In genomic region chr16:30928390-30928789, GRCh38 we compare ENCODE assay signal across 12 cellular contexts. TPM values are rescaled to one million over a fixed set of nuclear protein-coding genes. Genes with fewer than 3 reads are reported as not detected.
DNase-seq lines count a peak whose midpoint lies in the region; ATAC-seq and TF ChIP-seq lines count a peak whose summit lies in the region.
"Had no signal": no experiment of that assay in that cellular context is flagged by ENCODE, and none has a peak within 500 bp of the region (broad histone marks: within the 10 kb centered on the region; RNA-seq: fewer than 3 reads in every experiment).

No MANE protein-coding gene starts in this region.

- H3K36me3 ChIP-seq in left ventricle myocardium inferior, result peaks cover 32% of the 10 kb centered on the region

- H3K4me3 Mint-ChIP-seq in brain (no peak overlapping the region), nephron (no peak overlapping the region)
- H3K4me3 Mint-ChIP-seq in CD4-positive, alpha-beta T cell, result no peak overlapping the region

- DNase-seq in left ventricle myocardium inferior (no peak), cardiac septum (ENCODE audit: low spot score) (no peak), medulla oblongata (ENCODE audit: extremely low spot score) (no peak)
- DNase-seq in CD4-positive, alpha-beta T cell, result no peak
- DNase-seq: EL, GF-D8 had no signal

- peak overlapping the region; percentile 14 for H3K27ac ChIP-seq in left ventricle myocardium inferior (replicated peaks)
- no peak overlapping the region for H3K27ac ChIP-seq in CD4-positive, alpha-beta T cell (ENCODE audit: low read depth, low read length)
- H3K27ac ChIP-seq: C4-2B had no signal

- POLR2A ChIA-PET in CD4-positive, alpha-beta T cell (lab: Charles Lee), result interaction anchor here (1.2 kb wide), 1 partner anchor 115 kb away, joined by 5 read pairs; no protein-coding TSS in a partner anchor

- intact Hi-C loops in left ventricle myocardium inferior (cut with micrococcal nuclease), result no loop called here
- intact Hi-C loops in cardiac septum (cut with DNase I), result loop anchor here (1.0 kb wide), 1 partner anchor 166 kb away; the partner anchor contains the start of genes CFAP119 and RNF40
- intact Hi-C loops in CD4-positive, alpha-beta T cell (cut with DNase I, micrococcal nuclease), result loop anchor here (10.0 kb wide), 3 partner anchors 146 to 934 kb away; partner anchors contain the start of genes HIRIP3 (in 1 of the 2), INO80E (in 1 of the 2), MYL11 (in 1 of the 2) and TBC1D10B (in 1 of the 2)

- no peaks in the 10 kb centered on the region for H3K9me3 ChIP-seq in left ventricle myocardium inferior (replicated peaks)
- no peaks in the 10 kb centered on the region for H3K9me3 ChIP-seq in CD4-positive, alpha-beta T cell (ENCODE audit: control insufficient read depth, low read length)
- H3K9me3 ChIP-seq: HAP-1 had no signal

- H3K36me3 Mint-ChIP-seq in brain (peaks cover 18% of the 10 kb centered on the region), nephron (ENCODE audit: low read depth) (peaks cover 22% of the 10 kb centered on the region)
- H3K36me3 Mint-ChIP-seq in CD4-positive, alpha-beta T cell (ENCODE audit: low read depth), result peaks cover 17% of the 10 kb centered on the region

- H3K9me3 Mint-ChIP-seq in brain, result no peaks in the 10 kb centered on the region
- H3K9me3 Mint-ChIP-seq in nephron, result no peaks in the 10 kb centered on the region
- no peaks in the 10 kb centered on the region for H3K9me3 Mint-ChIP-seq in CD4-positive, alpha-beta T cell

- peaks cover 10% of the 10 kb centered on the region for H3K27me3 Mint-ChIP-seq in brain
- H3K27me3 Mint-ChIP-seq in nephron (ENCODE audit: low read depth), result no peaks in the 10 kb centered on the region
- H3K27me3 Mint-ChIP-seq in CD4-positive, alpha-beta T cell, result no peaks in the 10 kb centered on the region

- no peaks in the 10 kb centered on the region for H3K27me3 ChIP-seq in left ventricle myocardium inferior (ENCODE audit: low read depth)
- no peaks in the 10 kb centered on the region for H3K27me3 ChIP-seq in CD4-positive, alpha-beta T cell (ENCODE audit: control insufficient read depth, insufficient read depth, low read length)

- no peak for TF ChIP-seq CTCF in left ventricle myocardium inferior (IDR thresholded peaks at IDR 0.05; ENCODE audit: borderline replicate concordance)
- no peak for TF ChIP-seq CTCF in brain (conservative IDR thresholded peaks at IDR 0.05)
- no peak for TF ChIP-seq CTCF in nephron (IDR thresholded peaks at IDR 0.05; ENCODE audit: unreplicated experiment in 3 of 3)
- TF ChIP-seq CTCF in CD4-positive, alpha-beta T cell (IDR thresholded peaks at IDR 0.05), result no peak

- peak overlapping the region in 3 of 5 experiments; percentile 92 to 96 (median 94) for H3K27ac Mint-ChIP-seq in brain
- H3K27ac Mint-ChIP-seq in nephron, result peak overlapping the region in 2 of 3 experiments; percentile 71 to 76
- H3K27ac Mint-ChIP-seq in CD4-positive, alpha-beta T cell, result no peak overlapping the region

- no peak overlapping the region for H3K4me3 ChIP-seq in left ventricle myocardium inferior
- H3K4me3 ChIP-seq: HAP-1 had no signal

- peaks cover 25% of the 10 kb centered on the region for H3K4me1 Mint-ChIP-seq in brain
- H3K4me1 Mint-ChIP-seq in nephron, result peaks cover 20% of the 10 kb centered on the region
- peaks cover 10% of the 10 kb centered on the region for H3K4me1 Mint-ChIP-seq in CD4-positive, alpha-beta T cell (ENCODE audit: low read depth)

- CTCF ChIA-PET in CD4-positive, alpha-beta T cell (lab: Charles Lee), result no interaction called here

- H3K4me1 ChIP-seq in left ventricle myocardium inferior, result peaks cover 35% of the 10 kb centered on the region
- H3K4me1 ChIP-seq: HAP-1 had no signal

- ATAC-seq in HG03432 (IDR thresholded peaks at IDR 0.05; ENCODE audit: unreplicated experiment), result no peak
- ATAC-seq in GM19324 (IDR thresholded peaks at IDR 0.05; ENCODE audit: low FRiP score, unreplicated experiment), result no peak
- ATAC-seq in CD4-positive, alpha-beta T cell (ENCODE audit: poor library complexity), result no peak

RNA-seq across cellular contexts. Expression of gene FBXL19, which starts 5.0 kb away (rescaled TPM):
- total RNA-seq in left ventricle myocardium inferior (6.3 TPM), cardiac septum (8.0 TPM)
- 24.3 TPM for polyA plus RNA-seq in brain (ENCODE audit: insufficient read depth, low read depth, low replicate concordance)
- total RNA-seq in CD4-positive, alpha-beta T cell, result 1 to 10 TPM; 7.5 to 8.9 TPM

RNA-seq across cellular contexts. Expression of gene ORAI3, which starts 20.5 kb away (rescaled TPM):
- total RNA-seq in left ventricle myocardium inferior (12.2 TPM), cardiac septum (9.5 TPM)
- 6.4 TPM for polyA plus RNA-seq in brain (ENCODE audit: insufficient read depth, low read depth, low replicate concordance)
- total RNA-seq in CD4-positive, alpha-beta T cell, result 1 to 10 TPM; 3.0 to 4.5 TPM

RNA-seq across cellular contexts. Expression of gene SETD1A, which starts 29.2 kb away (rescaled TPM):
- total RNA-seq in left ventricle myocardium inferior, result 7.4 TPM
- 9.6 TPM for total RNA-seq in cardiac septum
- polyA plus RNA-seq in brain (ENCODE audit: insufficient read depth, low read depth, low replicate concordance), result 23.0 TPM
- 10 to 100 TPM; 40.1 to 41.2 TPM for total RNA-seq in CD4-positive, alpha-beta T cell

RNA-seq across cellular contexts. Expression of gene CTF1, which starts 32.0 kb away (rescaled TPM):
- total RNA-seq in left ventricle myocardium inferior, result 9.6 TPM
- 17.7 TPM for total RNA-seq in cardiac septum
- polyA plus RNA-seq in brain (ENCODE audit: insufficient read depth, low read depth, low replicate concordance), result 4.1 TPM
- total RNA-seq in CD4-positive, alpha-beta T cell, result under 1 TPM in 1 of 2 experiments, not detected in 1; 0.20 TPM

RNA-seq across cellular contexts. Expression of gene BCL7C, which starts 34.5 kb away (rescaled TPM):
- total RNA-seq in left ventricle myocardium inferior (25.2 TPM), cardiac septum (27.6 TPM)
- 37.1 TPM for polyA plus RNA-seq in brain (ENCODE audit: insufficient read depth, low read depth, low replicate concordance)
- 10 to 100 TPM; 17.8 to 19.1 TPM for total RNA-seq in CD4-positive, alpha-beta T cell
